ENCODE assay signal across 1 cellular context in the genomic region with DNA sequence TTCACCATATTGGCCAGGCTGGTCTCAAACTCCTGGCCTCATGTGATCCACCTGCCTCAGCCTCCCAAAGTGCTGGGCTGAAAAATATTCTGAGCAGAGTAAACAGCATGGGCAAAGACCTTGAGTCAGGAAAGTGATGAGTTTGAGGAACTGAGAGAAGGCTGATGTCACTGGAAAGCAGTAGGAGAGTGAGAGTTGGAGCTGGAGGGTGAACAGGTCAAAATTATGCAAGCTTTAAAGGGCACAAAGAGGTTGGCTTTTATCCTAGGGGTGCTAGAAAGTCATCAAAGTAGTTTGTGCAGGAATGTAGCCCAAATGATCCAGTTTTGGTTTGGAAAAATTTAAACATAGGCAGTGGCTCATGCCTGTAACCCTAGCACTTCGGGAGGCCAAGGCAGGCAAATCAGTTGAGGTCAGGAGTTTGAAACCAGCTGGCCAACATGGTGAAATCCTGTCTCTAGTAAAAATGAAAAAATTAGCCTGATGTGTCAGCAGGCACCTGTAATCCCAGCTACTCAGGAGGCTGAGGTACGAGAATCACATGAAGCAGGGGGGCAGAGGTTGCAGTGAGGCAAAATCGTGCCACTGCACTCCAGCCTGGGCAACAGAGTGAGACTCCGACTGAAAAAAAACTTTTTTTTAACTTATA.
TF ChIP-seq lines count a peak whose summit lies in the region.

No MANE protein-coding gene starts in this region.

TF ChIP-seq in GM12878, 131 proteins besides CTCF, POLR2A, EP300 and RAD21 (continued from another document and continues in another):
- TF ChIP-seq, protein P1, sequence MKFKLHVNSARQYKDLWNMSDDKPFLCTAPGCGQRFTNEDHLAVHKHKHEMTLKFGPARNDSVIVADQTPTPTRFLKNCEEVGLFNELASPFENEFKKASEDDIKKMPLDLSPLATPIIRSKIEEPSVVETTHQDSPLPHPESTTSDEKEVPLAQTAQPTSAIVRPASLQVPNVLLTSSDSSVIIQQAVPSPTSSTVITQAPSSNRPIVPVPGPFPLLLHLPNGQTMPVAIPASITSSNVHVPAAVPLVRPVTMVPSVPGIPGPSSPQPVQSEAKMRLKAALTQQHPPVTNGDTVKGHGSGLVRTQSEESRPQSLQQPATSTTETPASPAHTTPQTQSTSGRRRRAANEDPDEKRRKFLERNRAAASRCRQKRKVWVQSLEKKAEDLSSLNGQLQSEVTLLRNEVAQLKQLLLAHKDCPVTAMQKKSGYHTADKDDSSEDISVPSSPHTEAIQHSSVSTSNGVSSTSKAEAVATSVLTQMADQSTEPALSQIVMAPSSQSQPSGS (IDR thresholded peaks at IDR 0.05; ENCODE audit: low read length), result peak; percentile 94
- no peak for TF ChIP-seq HDGF (IDR thresholded peaks at IDR 0.05)
- TF ChIP-seq JUNB (IDR thresholded peaks at IDR 0.05), result peak; percentile 87
- TF ChIP-seq CBX3 (IDR thresholded peaks at IDR 0.05; ENCODE audit: borderline replicate concordance, low read depth), result no peak
- TF ChIP-seq MTA3 (IDR thresholded peaks at IDR 0.05; ENCODE audit: borderline replicate concordance, low read length), result peak; percentile 75; the same call in 1 of the 2 replicates
- TF ChIP-seq KAT2A (conservative IDR thresholded peaks at IDR 0.05; ENCODE audit: control insufficient read depth, low read depth, low read length), result no peak
- TF ChIP-seq ZZZ3 (IDR thresholded peaks at IDR 0.05; ENCODE audit: control insufficient read depth, insufficient read length, low read depth), result no peak
- no peak for TF ChIP-seq SUPT20H (IDR thresholded peaks at IDR 0.05; ENCODE audit: borderline replicate concordance, control insufficient read depth, low read depth, low read length)
- TF ChIP-seq, protein P2, sequence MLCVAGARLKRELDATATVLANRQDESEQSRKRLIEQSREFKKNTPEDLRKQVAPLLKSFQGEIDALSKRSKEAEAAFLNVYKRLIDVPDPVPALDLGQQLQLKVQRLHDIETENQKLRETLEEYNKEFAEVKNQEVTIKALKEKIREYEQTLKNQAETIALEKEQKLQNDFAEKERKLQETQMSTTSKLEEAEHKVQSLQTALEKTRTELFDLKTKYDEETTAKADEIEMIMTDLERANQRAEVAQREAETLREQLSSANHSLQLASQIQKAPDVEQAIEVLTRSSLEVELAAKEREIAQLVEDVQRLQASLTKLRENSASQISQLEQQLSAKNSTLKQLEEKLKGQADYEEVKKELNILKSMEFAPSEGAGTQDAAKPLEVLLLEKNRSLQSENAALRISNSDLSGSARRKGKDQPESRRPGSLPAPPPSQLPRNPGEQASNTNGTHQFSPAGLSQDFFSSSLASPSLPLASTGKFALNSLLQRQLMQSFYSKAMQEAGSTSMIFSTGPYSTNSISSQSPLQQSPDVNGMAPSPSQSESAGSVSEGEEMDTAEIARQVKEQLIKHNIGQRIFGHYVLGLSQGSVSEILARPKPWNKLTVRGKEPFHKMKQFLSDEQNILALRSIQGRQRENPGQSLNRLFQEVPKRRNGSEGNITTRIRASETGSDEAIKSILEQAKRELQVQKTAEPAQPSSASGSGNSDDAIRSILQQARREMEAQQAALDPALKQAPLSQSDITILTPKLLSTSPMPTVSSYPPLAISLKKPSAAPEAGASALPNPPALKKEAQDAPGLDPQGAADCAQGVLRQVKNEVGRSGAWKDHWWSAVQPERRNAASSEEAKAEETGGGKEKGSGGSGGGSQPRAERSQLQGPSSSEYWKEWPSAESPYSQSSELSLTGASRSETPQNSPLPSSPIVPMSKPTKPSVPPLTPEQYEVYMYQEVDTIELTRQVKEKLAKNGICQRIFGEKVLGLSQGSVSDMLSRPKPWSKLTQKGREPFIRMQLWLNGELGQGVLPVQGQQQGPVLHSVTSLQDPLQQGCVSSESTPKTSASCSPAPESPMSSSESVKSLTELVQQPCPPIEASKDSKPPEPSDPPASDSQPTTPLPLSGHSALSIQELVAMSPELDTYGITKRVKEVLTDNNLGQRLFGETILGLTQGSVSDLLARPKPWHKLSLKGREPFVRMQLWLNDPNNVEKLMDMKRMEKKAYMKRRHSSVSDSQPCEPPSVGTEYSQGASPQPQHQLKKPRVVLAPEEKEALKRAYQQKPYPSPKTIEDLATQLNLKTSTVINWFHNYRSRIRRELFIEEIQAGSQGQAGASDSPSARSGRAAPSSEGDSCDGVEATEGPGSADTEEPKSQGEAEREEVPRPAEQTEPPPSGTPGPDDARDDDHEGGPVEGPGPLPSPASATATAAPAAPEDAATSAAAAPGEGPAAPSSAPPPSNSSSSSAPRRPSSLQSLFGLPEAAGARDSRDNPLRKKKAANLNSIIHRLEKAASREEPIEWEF (IDR thresholded peaks at IDR 0.05; ENCODE audit: insufficient replicate concordance, low read depth, low read length), result no peak
- TF ChIP-seq IKZF1 (conservative IDR thresholded peaks at IDR 0.05), result peak; percentile 96
- TF ChIP-seq ATF7 (IDR thresholded peaks at IDR 0.05; ENCODE audit: low read depth), result peak; percentile 98
- TF ChIP-seq, protein P3, sequence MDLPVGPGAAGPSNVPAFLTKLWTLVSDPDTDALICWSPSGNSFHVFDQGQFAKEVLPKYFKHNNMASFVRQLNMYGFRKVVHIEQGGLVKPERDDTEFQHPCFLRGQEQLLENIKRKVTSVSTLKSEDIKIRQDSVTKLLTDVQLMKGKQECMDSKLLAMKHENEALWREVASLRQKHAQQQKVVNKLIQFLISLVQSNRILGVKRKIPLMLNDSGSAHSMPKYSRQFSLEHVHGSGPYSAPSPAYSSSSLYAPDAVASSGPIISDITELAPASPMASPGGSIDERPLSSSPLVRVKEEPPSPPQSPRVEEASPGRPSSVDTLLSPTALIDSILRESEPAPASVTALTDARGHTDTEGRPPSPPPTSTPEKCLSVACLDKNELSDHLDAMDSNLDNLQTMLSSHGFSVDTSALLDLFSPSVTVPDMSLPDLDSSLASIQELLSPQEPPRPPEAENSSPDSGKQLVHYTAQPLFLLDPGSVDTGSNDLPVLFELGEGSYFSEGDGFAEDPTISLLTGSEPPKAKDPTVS (IDR thresholded peaks at IDR 0.05; ENCODE audit: low read depth, low read length), result no peak
- peak; percentile 36; the same call in 1 of the 2 replicates for TF ChIP-seq TCF7 (IDR thresholded peaks at IDR 0.05; ENCODE audit: borderline replicate concordance)
- TF ChIP-seq, protein P4, sequence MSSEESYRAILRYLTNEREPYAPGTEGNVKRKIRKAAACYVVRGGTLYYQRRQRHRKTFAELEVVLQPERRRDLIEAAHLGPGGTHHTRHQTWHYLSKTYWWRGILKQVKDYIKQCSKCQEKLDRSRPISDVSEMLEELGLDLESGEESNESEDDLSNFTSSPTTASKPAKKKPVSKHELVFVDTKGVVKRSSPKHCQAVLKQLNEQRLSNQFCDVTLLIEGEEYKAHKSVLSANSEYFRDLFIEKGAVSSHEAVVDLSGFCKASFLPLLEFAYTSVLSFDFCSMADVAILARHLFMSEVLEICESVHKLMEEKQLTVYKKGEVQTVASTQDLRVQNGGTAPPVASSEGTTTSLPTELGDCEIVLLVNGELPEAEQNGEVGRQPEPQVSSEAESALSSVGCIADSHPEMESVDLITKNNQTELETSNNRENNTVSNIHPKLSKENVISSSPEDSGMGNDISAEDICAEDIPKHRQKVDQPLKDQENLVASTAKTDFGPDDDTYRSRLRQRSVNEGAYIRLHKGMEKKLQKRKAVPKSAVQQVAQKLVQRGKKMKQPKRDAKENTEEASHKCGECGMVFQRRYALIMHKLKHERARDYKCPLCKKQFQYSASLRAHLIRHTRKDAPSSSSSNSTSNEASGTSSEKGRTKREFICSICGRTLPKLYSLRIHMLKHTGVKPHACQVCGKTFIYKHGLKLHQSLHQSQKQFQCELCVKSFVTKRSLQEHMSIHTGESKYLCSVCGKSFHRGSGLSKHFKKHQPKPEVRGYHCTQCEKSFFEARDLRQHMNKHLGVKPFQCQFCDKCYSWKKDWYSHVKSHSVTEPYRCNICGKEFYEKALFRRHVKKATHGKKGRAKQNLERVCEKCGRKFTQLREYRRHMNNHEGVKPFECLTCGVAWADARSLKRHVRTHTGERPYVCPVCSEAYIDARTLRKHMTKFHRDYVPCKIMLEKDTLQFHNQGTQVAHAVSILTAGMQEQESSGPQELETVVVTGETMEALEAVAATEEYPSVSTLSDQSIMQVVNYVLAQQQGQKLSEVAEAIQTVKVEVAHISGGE (CRISPR knock-in tag; IDR thresholded peaks at IDR 0.05), result no peak
- TF ChIP-seq KDM1A (IDR thresholded peaks at IDR 0.05; ENCODE audit: borderline replicate concordance), result no peak
- peak; percentile 28; the same call in 1 of the 2 replicates for TF ChIP-seq TCF12 (IDR thresholded peaks at IDR 0.05; ENCODE audit: low read depth, low read length)
- TF ChIP-seq ASH2L (IDR thresholded peaks at IDR 0.05; ENCODE audit: borderline replicate concordance, low read depth), result no peak
- TF ChIP-seq NR2F1 (conservative IDR thresholded peaks at IDR 0.05), result peak; percentile 98
- no peak for TF ChIP-seq ZNF274 (IDR thresholded peaks at IDR 0.05; ENCODE audit: insufficient read depth, insufficient read length)
- TF ChIP-seq, protein P5, sequence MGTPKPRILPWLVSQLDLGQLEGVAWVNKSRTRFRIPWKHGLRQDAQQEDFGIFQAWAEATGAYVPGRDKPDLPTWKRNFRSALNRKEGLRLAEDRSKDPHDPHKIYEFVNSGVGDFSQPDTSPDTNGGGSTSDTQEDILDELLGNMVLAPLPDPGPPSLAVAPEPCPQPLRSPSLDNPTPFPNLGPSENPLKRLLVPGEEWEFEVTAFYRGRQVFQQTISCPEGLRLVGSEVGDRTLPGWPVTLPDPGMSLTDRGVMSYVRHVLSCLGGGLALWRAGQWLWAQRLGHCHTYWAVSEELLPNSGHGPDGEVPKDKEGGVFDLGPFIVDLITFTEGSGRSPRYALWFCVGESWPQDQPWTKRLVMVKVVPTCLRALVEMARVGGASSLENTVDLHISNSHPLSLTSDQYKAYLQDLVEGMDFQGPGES (IDR thresholded peaks at IDR 0.05), result no peak
- TF ChIP-seq TCF3 (IDR thresholded peaks at IDR 0.05; ENCODE audit: borderline replicate concordance, insufficient read depth, low read depth, low read length), result no peak
- no peak for TF ChIP-seq SMARCA5 (IDR thresholded peaks at IDR 0.05)
- TF ChIP-seq BCL11A (IDR thresholded peaks at IDR 0.05; ENCODE audit: low read depth, low read length), result peak; percentile 92
- TF ChIP-seq SIN3A (IDR thresholded peaks at IDR 0.05; ENCODE audit: low read depth, low read length), result no peak
- TF ChIP-seq, protein P6, sequence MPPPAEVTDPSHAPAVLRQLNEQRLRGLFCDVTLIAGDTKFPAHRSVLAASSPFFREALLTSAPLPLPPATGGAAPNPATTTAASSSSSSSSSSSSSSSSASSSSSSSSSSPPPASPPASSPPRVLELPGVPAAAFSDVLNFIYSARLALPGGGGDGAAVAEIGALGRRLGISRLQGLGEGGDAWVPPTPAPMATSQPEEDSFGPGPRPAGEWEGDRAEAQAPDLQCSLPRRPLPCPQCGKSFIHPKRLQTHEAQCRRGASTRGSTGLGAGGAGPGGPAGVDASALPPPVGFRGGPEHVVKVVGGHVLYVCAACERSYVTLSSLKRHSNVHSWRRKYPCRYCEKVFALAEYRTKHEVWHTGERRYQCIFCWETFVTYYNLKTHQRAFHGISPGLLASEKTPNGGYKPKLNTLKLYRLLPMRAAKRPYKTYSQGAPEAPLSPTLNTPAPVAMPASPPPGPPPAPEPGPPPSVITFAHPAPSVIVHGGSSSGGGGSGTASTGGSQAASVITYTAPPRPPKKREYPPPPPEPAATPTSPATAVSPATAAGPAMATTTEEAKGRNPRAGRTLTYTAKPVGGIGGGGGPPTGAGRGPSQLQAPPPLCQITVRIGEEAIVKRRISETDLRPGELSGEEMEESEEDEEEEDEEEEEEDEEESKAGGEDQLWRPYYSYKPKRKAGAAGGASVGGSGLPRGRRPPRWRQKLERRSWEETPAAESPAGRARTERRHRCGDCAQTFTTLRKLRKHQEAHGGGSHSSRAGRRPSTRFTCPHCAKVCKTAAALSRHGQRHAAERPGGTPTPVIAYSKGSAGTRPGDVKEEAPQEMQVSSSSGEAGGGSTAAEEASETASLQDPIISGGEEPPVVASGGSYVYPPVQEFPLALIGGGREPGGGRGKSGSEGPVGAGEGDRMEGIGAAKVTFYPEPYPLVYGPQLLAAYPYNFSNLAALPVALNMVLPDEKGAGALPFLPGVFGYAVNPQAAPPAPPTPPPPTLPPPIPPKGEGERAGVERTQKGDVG (CRISPR knock-in tag; IDR thresholded peaks at IDR 0.05), result no peak
- TF ChIP-seq SUZ12 (IDR thresholded peaks at IDR 0.05; ENCODE audit: unreplicated experiment), result no peak
- no peak for TF ChIP-seq RCOR1 (conservative IDR thresholded peaks at IDR 0.05; ENCODE audit: low read depth, low read length)
- TF ChIP-seq, protein P7, sequence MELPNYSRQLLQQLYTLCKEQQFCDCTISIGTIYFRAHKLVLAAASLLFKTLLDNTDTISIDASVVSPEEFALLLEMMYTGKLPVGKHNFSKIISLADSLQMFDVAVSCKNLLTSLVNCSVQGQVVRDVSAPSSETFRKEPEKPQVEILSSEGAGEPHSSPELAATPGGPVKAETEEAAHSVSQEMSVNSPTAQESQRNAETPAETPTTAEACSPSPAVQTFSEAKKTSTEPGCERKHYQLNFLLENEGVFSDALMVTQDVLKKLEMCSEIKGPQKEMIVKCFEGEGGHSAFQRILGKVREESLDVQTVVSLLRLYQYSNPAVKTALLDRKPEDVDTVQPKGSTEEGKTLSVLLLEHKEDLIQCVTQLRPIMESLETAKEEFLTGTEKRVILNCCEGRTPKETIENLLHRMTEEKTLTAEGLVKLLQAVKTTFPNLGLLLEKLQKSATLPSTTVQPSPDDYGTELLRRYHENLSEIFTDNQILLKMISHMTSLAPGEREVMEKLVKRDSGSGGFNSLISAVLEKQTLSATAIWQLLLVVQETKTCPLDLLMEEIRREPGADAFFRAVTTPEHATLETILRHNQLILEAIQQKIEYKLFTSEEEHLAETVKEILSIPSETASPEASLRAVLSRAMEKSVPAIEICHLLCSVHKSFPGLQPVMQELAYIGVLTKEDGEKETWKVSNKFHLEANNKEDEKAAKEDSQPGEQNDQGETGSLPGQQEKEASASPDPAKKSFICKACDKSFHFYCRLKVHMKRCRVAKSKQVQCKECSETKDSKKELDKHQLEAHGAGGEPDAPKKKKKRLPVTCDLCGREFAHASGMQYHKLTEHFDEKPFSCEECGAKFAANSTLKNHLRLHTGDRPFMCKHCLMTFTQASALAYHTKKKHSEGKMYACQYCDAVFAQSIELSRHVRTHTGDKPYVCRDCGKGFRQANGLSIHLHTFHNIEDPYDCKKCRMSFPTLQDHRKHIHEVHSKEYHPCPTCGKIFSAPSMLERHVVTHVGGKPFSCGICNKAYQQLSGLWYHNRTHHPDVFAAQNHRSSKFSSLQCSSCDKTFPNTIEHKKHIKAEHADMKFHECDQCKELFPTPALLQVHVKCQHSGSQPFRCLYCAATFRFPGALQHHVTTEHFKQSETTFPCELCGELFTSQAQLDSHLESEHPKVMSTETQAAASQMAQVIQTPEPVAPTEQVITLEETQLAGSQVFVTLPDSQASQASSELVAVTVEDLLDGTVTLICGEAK (IDR thresholded peaks at IDR 0.05; ENCODE audit: borderline replicate concordance), result no peak
- TF ChIP-seq BRCA1 (IDR thresholded peaks at IDR 0.05; ENCODE audit: low read depth, low read length), result no peak
- no peak for TF ChIP-seq PML (IDR thresholded peaks at IDR 0.05; ENCODE audit: low read length)
- TF ChIP-seq SMAD1 (IDR thresholded peaks at IDR 0.05; ENCODE audit: low read depth, partially characterized antibody), result no peak
- TF ChIP-seq CBFB (IDR thresholded peaks at IDR 0.05; ENCODE audit: low read depth), result no peak
- TF ChIP-seq BMI1 (IDR thresholded peaks at IDR 0.05; ENCODE audit: borderline replicate concordance), result peak; percentile 74
- TF ChIP-seq SREBF2 (IDR thresholded peaks at IDR 0.05; ENCODE audit: low read length), result no peak
- TF ChIP-seq RB1 (IDR thresholded peaks at IDR 0.05; ENCODE audit: borderline replicate concordance), result no peak
- no peak; the same call in 1 of the 2 replicates for TF ChIP-seq ZBED1 (IDR thresholded peaks at IDR 0.05; ENCODE audit: borderline replicate concordance)
